ENCODE assay signal across 23 cellular contexts in genomic region chr5:109826-110225, GRCh38. TPM values are rescaled to one million over a fixed set of nuclear protein-coding genes. Genes with fewer than 3 reads are reported as not detected.
DNase-seq lines count a peak whose midpoint lies in the region; ATAC-seq and TF ChIP-seq lines count a peak whose summit lies in the region.
"Had no signal": no experiment of that assay in that cellular context is flagged by ENCODE, and none has a peak within 500 bp of the region (broad histone marks: within the 10 kb centered on the region; RNA-seq: fewer than 3 reads in every experiment).

No MANE protein-coding gene starts in this region.

- H3K23ac ChIP-seq in H9 (ENCODE audit: insufficient read length, low read depth, low read length) = no peak overlapping the region

- H3K4me1 Mint-ChIP-seq in H9 (peaks cover 23 to 24% of the 10 kb centered on the region in 2 experiments), WTC11 (peaks cover 24% of the 10 kb centered on the region), glutamatergic neuron (ENCODE audit: low read depth, unreplicated experiment) (peaks cover 39% of the 10 kb centered on the region), type B pancreatic cell (ENCODE audit: unreplicated experiment) (peaks cover 5% of the 10 kb centered on the region)
- H3K4me1 Mint-ChIP-seq: CD4-positive, alpha-beta memory T cell; IgD-negative memory B cell had no signal

- no peaks in the 10 kb centered on the region for H4K20me1 ChIP-seq in H9 (ENCODE audit: control insufficient read depth, insufficient read depth, insufficient read length)

- WGBS in H9 (ENCODE audit: extremely low coverage, insufficient read length, low lambda C conversion rate) = no CpG with 5 or more reads among the region's 14 CpGs

- no peak overlapping the region for H3K18ac ChIP-seq in H9 (ENCODE audit: insufficient read length, low read depth, low read length)

- peak overlapping the region in 2 of 3 experiments; percentile 49 to 71; a peak in 3 of 7 replicates for H3K27ac Mint-ChIP-seq in H9
- H3K27ac Mint-ChIP-seq in WTC11 = peak overlapping the region; percentile 61; the same call in 1 of the 2 replicates
- H3K27ac Mint-ChIP-seq in glutamatergic neuron (ENCODE audit: unreplicated experiment) = peak overlapping the region; percentile 46
- H3K27ac Mint-ChIP-seq in type B pancreatic cell = peak overlapping the region; percentile 16
- H3K27ac Mint-ChIP-seq: GM23338 had no signal

- POLR2A ChIA-PET in WTC11 (lab: Charles Lee) = no interaction called here

- H3K9me3 Mint-ChIP-seq in H9 = no peaks in the 10 kb centered on the region; a peak in 1 of 5 replicates
- H3K9me3 Mint-ChIP-seq in WTC11 = no peaks in the 10 kb centered on the region
- peaks cover 22% of the 10 kb centered on the region for H3K9me3 Mint-ChIP-seq in glutamatergic neuron (ENCODE audit: unreplicated experiment)
- H3K9me3 Mint-ChIP-seq in type B pancreatic cell = no peaks in the 10 kb centered on the region

- H3K27ac ChIP-seq in H9 (ENCODE audit: insufficient read length, low read depth, low read length) (no peak overlapping the region), substantia nigra (ENCODE audit: low read depth, low read length, poor library complexity, severe bottlenecking) (no peak overlapping the region)
- H3K27ac ChIP-seq: SJCRH30 had no signal

- H3K14ac ChIP-seq in H9 (ENCODE audit: insufficient read depth, low read length) = no peak overlapping the region

- no peaks in the 10 kb centered on the region for H3K79me1 ChIP-seq in H9 (ENCODE audit: insufficient read depth, low read depth, low read length, poor library complexity, severe bottlenecking)

- H3K36me3 Mint-ChIP-seq in H9 (ENCODE audit: insufficient read depth in 1 of 3, low read depth in 3 of 3) = peaks cover 43 to 60% (median 51%) of the 10 kb centered on the region in 3 experiments
- peaks cover 41% of the 10 kb centered on the region for H3K36me3 Mint-ChIP-seq in WTC11
- peaks cover 30% of the 10 kb centered on the region for H3K36me3 Mint-ChIP-seq in glutamatergic neuron (ENCODE audit: unreplicated experiment)
- H3K36me3 Mint-ChIP-seq in type B pancreatic cell = peaks cover 28% of the 10 kb centered on the region
- H3K36me3 Mint-ChIP-seq: CD4-positive, alpha-beta memory T cell; IgD-negative memory B cell had no signal

- H3K23me2 ChIP-seq in H9 (ENCODE audit: insufficient read length, low read depth, low read length, poor library complexity, severe bottlenecking) = no peaks in the 10 kb centered on the region

- H4K91ac ChIP-seq in H9 (ENCODE audit: insufficient read length, low read depth, low read length) = no peak overlapping the region

- no peak overlapping the region for H4K5ac ChIP-seq in H9 (ENCODE audit: insufficient read length, low read depth, low read length)

- H3K27me3 Mint-ChIP-seq in H9 (ENCODE audit: low read depth) = no peaks in the 10 kb centered on the region
- no peaks in the 10 kb centered on the region for H3K27me3 Mint-ChIP-seq in WTC11 (ENCODE audit: low read depth)
- H3K27me3 Mint-ChIP-seq in glutamatergic neuron (ENCODE audit: unreplicated experiment) = peaks cover 25% of the 10 kb centered on the region
- H3K27me3 Mint-ChIP-seq in type B pancreatic cell = no peaks in the 10 kb centered on the region

- TF ChIP-seq CTCF in H9 (conservative IDR thresholded peaks at IDR 0.05) = no peak
- no peak for TF ChIP-seq CTCF in WTC11 (IDR thresholded peaks at IDR 0.05)
- no peak for TF ChIP-seq CTCF in glutamatergic neuron (IDR thresholded peaks at IDR 0.05; ENCODE audit: partially characterized antibody, unreplicated experiment)
- TF ChIP-seq CTCF in type B pancreatic cell (conservative IDR thresholded peaks at IDR 0.05) = no peak

- no peak overlapping the region for H4K8ac ChIP-seq in H9 (replicated peaks; ENCODE audit: insufficient read length, low read depth, low read length)

- H2AFZ ChIP-seq in H9 (ENCODE audit: low read length) = no peak overlapping the region
- H2AFZ ChIP-seq: GM23338 had no signal

- H3K4ac ChIP-seq in H9 (ENCODE audit: low read depth, low read length) = no peak overlapping the region

- H2BK15ac ChIP-seq in H9 (ENCODE audit: low read depth, low read length) = no peak overlapping the region

- CTCF ChIA-PET in WTC11 (lab: Charles Lee) = no interaction called here

- no peak overlapping the region for H3T11ph ChIP-seq in H9 (ENCODE audit: low read length)

- H3K4me2 ChIP-seq in H9 (ENCODE audit: insufficient read depth, insufficient read length, low read length) = no peak overlapping the region
- H3K4me2 ChIP-seq: GM23338 had no signal

- no peak overlapping the region for H2AK5ac ChIP-seq in H9 (ENCODE audit: insufficient read length, low read length)

- peaks cover 2% of the 10 kb centered on the region; the same call in 1 of the 2 replicates for H3K79me2 ChIP-seq in H9 (ENCODE audit: insufficient read depth, low read length)

- H2BK5ac ChIP-seq in H9 (ENCODE audit: insufficient read length, low read length) = no peak overlapping the region

- no peak for DNase-seq in H9
- DNase-seq in WTC11 (ENCODE audit: low spot score) = no peak
- no peak for DNase-seq in glutamatergic neuron
- no peak for DNase-seq in type B pancreatic cell (ENCODE audit: extremely low spot score, unreplicated experiment)
- no peak for DNase-seq in substantia nigra (lab: John Stamatoyannopoulos, UW)
- no peak for DNase-seq in GM19240 (ENCODE audit: insufficient read length, low spot score)
- DNase-seq in NCI-H526 treated with DMSO at 0.1 percent for 48 hours (lab: John Stamatoyannopoulos, UW) = no peak
- DNase-seq: C1 segment of cervical spinal cord; CD4-positive, alpha-beta memory T cell; COR-L47; DMS53; HCEC 1CT; Karpas-422; NCI-H1092; NCI-H1417 treated with DMSO at 0.1 percent for 48 hours; NCI-H187; NCI-H2171 treated with DMSO at 0.1 percent for 48 hours; NCI-H524; NCI-H774; SJCRH30 had no signal

- H3K4me1 ChIP-seq in H9 (ENCODE audit: insufficient read depth, low read length) = peaks cover 6% of the 10 kb centered on the region
- H3K4me1 ChIP-seq: SJCRH30 had no signal

- no peak overlapping the region for H2BK120ac ChIP-seq in H9 (ENCODE audit: low read depth, low read length, poor library complexity, severe bottlenecking)

- H2BK20ac ChIP-seq in H9 (ENCODE audit: low read depth, low read length, poor library complexity, severe bottlenecking) = no peak overlapping the region

- no peak for ATAC-seq in WTC11
- ATAC-seq: GM23338, SK-N-SH treated with all-trans-retinoic acid at 6 μM for 48 hours had no signal

- H2BK12ac ChIP-seq in H9 (ENCODE audit: insufficient read length, low read depth, low read length) = no peak overlapping the region

- H3K56ac ChIP-seq in H9 (ENCODE audit: insufficient read length, low read depth, low read length) = no peak overlapping the region

- no peaks in the 10 kb centered on the region for H3K9me3 ChIP-seq in H9 (ENCODE audit: control insufficient read depth, low read depth, low read length)
- H3K9me3 ChIP-seq: SJCRH30 had no signal

- no peaks in the 10 kb centered on the region for H3K27me3 ChIP-seq in H9 (ENCODE audit: insufficient read depth, low read length)
- H3K27me3 ChIP-seq: SJCRH30 had no signal

- no peak overlapping the region; a peak in 1 of 5 replicates for H3K4me3 Mint-ChIP-seq in H9
- no peak overlapping the region for H3K4me3 Mint-ChIP-seq in WTC11
- H3K4me3 Mint-ChIP-seq in glutamatergic neuron (ENCODE audit: unreplicated experiment) = no peak overlapping the region
- H3K4me3 Mint-ChIP-seq in type B pancreatic cell = no peak overlapping the region
- H3K4me3 Mint-ChIP-seq: GM23338, IgD-negative memory B cell had no signal

- no peak overlapping the region for H3K9ac ChIP-seq in H9 (ENCODE audit: extremely low read depth, insufficient read length, low read length)

TF ChIP-seq in WTC11, 78 proteins besides CTCF, POLR2A, EP300 and RAD21 (continues in another document):
- no peak for TF ChIP-seq ZNF317 (CRISPR knock-in tag; IDR thresholded peaks at IDR 0.05; ENCODE audit: borderline replicate concordance, low read depth)
- TF ChIP-seq MXD4 (CRISPR knock-in tag; IDR thresholded peaks at IDR 0.05; ENCODE audit: borderline replicate concordance) = no peak
- TF ChIP-seq ZNF281 (CRISPR knock-in tag; IDR thresholded peaks at IDR 0.05) = no peak
- TF ChIP-seq ZNF138 (CRISPR knock-in tag; conservative IDR thresholded peaks at IDR 0.05) = no peak
- TF ChIP-seq ERG (CRISPR knock-in tag; IDR thresholded peaks at IDR 0.05) = no peak
- TF ChIP-seq CREM (CRISPR knock-in tag; IDR thresholded peaks at IDR 0.05) = no peak

RNA-seq across cellular contexts. Expression of gene PLEKHG4B, which starts 17.9 kb away (rescaled TPM):
- total RNA-seq in H9 (2021) = 41.9 and 44.3 TPM in 2 replicates
- 51.4 to 53.0 TPM (median 52.1 TPM) in 3 replicates for total RNA-seq in WTC11 (2021)
- total RNA-seq in glutamatergic neuron (ENCODE audit: unreplicated experiment) = 49.4 TPM
- total RNA-seq in type B pancreatic cell (ENCODE audit: low replicate concordance) = 32.8 and 46.6 TPM in 2 replicates
- total RNA-seq: CD4-positive, alpha-beta memory T cell had no signal
